Comparison of ENCODE assay signal across 1 cellular context in the genomic region with DNA sequence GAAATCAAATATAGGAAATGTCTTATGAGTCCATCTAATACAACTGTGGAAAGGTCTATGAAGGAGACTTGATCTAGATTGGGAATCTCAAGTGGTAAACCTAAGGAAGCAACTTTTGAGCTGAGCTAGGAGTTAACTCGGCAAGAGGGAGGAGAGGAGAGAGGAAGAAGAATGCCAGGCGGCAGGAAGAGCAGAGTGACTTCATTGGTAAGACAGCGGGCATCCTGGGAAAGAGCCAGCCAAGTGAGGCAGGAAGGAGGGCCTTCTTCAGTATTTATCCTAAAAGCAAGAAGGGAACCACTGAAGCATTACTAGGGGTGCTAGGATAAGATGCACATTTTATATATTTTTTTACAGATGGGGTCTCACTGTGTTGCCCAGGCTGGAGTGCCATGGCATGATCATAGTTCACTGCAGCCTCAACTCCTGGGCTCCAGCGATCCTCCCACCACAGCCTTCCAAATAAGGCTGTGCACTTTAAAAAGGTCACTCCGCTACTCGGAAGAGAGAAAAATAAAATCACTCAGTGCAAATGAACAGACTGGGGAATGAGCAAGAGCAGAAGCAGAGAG.
TF ChIP-seq lines count a peak whose summit lies in the region.

No MANE protein-coding gene starts in this region.

TF ChIP-seq in GM23338, 12 proteins besides CTCF, POLR2A, EP300 and RAD21 (continued from another document):
- TF ChIP-seq, protein P1, sequence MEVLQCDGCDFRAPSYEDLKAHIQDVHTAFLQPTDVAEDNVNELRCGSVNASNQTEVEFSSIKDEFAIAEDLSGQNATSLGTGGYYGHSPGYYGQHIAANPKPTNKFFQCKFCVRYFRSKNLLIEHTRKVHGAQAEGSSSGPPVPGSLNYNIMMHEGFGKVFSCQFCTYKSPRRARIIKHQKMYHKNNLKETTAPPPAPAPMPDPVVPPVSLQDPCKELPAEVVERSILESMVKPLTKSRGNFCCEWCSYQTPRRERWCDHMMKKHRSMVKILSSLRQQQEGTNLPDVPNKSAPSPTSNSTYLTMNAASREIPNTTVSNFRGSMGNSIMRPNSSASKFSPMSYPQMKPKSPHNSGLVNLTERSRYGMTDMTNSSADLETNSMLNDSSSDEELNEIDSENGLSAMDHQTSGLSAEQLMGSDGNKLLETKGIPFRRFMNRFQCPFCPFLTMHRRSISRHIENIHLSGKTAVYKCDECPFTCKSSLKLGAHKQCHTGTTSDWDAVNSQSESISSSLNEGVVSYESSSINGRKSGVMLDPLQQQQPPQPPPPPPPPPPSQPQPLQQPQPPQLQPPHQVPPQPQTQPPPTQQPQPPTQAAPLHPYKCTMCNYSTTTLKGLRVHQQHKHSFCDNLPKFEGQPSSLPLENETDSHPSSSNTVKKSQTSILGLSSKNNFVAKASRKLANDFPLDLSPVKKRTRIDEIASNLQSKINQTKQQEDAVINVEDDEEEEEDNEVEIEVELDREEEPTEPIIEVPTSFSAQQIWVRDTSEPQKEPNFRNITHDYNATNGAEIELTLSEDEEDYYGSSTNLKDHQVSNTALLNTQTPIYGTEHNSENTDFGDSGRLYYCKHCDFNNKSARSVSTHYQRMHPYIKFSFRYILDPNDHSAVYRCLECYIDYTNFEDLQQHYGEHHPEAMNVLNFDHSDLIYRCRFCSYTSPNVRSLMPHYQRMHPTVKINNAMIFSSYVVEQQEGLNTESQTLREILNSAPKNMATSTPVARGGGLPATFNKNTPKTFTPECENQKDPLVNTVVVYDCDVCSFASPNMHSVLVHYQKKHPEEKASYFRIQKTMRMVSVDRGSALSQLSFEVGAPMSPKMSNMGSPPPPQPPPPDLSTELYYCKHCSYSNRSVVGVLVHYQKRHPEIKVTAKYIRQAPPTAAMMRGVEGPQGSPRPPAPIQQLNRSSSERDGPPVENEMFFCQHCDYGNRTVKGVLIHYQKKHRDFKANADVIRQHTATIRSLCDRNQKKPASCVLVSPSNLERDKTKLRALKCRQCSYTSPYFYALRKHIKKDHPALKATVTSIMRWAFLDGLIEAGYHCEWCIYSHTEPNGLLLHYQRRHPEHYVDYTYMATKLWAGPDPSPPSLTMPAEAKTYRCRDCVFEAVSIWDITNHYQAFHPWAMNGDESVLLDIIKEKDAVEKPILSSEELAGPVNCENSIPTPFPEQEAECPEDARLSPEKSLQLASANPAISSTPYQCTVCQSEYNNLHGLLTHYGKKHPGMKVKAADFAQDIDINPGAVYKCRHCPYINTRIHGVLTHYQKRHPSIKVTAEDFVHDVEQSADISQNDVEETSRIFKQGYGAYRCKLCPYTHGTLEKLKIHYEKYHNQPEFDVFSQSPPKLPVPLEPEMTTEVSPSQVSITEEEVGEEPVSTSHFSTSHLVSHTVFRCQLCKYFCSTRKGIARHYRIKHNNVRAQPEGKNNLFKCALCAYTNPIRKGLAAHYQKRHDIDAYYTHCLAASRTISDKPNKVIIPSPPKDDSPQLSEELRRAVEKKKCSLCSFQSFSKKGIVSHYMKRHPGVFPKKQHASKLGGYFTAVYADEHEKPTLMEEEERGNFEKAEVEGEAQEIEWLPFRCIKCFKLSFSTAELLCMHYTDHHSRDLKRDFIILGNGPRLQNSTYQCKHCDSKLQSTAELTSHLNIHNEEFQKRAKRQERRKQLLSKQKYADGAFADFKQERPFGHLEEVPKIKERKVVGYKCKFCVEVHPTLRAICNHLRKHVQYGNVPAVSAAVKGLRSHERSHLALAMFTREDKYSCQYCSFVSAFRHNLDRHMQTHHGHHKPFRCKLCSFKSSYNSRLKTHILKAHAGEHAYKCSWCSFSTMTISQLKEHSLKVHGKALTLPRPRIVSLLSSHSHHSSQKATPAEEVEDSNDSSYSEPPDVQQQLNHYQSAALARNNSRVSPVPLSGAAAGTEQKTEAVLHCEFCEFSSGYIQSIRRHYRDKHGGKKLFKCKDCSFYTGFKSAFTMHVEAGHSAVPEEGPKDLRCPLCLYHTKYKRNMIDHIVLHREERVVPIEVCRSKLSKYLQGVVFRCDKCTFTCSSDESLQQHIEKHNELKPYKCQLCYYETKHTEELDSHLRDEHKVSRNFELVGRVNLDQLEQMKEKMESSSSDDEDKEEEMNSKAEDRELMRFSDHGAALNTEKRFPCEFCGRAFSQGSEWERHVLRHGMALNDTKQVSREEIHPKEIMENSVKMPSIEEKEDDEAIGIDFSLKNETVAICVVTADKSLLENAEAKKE (CRISPR knock-in tag; IDR thresholded peaks at IDR 0.05): no peak
- TF ChIP-seq CREB1 (CRISPR knock-in tag; IDR thresholded peaks at IDR 0.05; ENCODE audit: low read depth): no peak
- no peak for TF ChIP-seq JUNB (IDR thresholded peaks at IDR 0.05; ENCODE audit: unreplicated experiment)
- TF ChIP-seq EZH2phosphoT487 (IDR thresholded peaks at IDR 0.05; ENCODE audit: unreplicated experiment): no peak
- TF ChIP-seq STAT1 (IDR thresholded peaks at IDR 0.05; ENCODE audit: unreplicated experiment): no peak
